In genomic region chrX:47311857-47312774, GRCh38 we compare ENCODE assay signal across 8 cellular contexts. TPM values are rescaled to one million over a fixed set of nuclear protein-coding genes. Genes with fewer than 3 reads are reported as not detected.
DNase-seq lines count a peak whose midpoint lies in the region; ATAC-seq and TF ChIP-seq lines count a peak whose summit lies in the region.

No MANE protein-coding gene starts in this region.

- WGBS in spleen, 5 donors, result 48 to 54% (median 49%) methylated on average over 18 to 19 of the region's 19 CpGs

- H3K27ac ChIP-seq in PC-3 (ENCODE audit: low read length) (peak overlapping the region; percentile 32; the same call in 1 of the 2 replicates), spleen (no peak overlapping the region)

- peak; percentile 75 for TF ChIP-seq CTCF in PC-3 (conservative IDR thresholded peaks at IDR 0.05; ENCODE audit: low read depth, low read length)
- TF ChIP-seq CTCF in spleen (IDR thresholded peaks at IDR 0.05 in 8 of 11, conservative IDR thresholded peaks at IDR 0.05 in 3 of 11), result peak in 9 of 11 experiments; percentile 7 to 57 (median 35)

- ATAC-seq in GM19351 (IDR thresholded peaks at IDR 0.05; ENCODE audit: unreplicated experiment) (peak; percentile 60), PC-3 (peak; percentile 65), left ventricle myocardium superior (no peak), HG02588 (IDR thresholded peaks at IDR 0.05; ENCODE audit: unreplicated experiment) (no peak)

- POLR2A ChIA-PET in PC-3 (lab: Charles Lee; ENCODE audit: unreplicated experiment), result no interaction called here

- H3K36me3 ChIP-seq in PC-3 (ENCODE audit: low read depth, low read length) (no peaks in the 10 kb centered on the region), spleen (no peaks in the 10 kb centered on the region)

- no peaks in the 10 kb centered on the region for H3K9me2 ChIP-seq in PC-3 (replicated peaks; ENCODE audit: low read length)

- H3K4me2 ChIP-seq in PC-3 (ENCODE audit: low read length), result peak overlapping the region; percentile 78

- TF ChIP-seq POLR2A in spleen (IDR thresholded peaks at IDR 0.05), result no peak

- H3K79me2 ChIP-seq in PC-3 (ENCODE audit: low read length), result no peaks in the 10 kb centered on the region

- H3K4me1 ChIP-seq in PC-3 (ENCODE audit: insufficient read depth, low read length) (peaks cover 4% of the 10 kb centered on the region; the same call in 1 of the 2 replicates), spleen (no peaks in the 10 kb centered on the region)

- no peaks in the 10 kb centered on the region for H3K27me3 ChIP-seq in PC-3 (ENCODE audit: low read length)
- no peaks in the 10 kb centered on the region for H3K27me3 ChIP-seq in spleen (replicated peaks in 1 of 7)

- DNase-seq in AG08396 (ENCODE audit: low spot score) (peak; percentile 62), PC-3 (peak; percentile 74), left ventricle myocardium superior (peak; percentile 31), spleen (no peak), NCI-H1930 (lab: John Stamatoyannopoulos, UW) (no peak)
- DNase-seq in activated naive CD4-positive, alpha-beta T cell treated with Interleukin-2 at 50 U/mL for 16 hours, result peak; percentile 52

- peak overlapping the region; percentile 74 for H2AFZ ChIP-seq in PC-3 (ENCODE audit: low read length)

- no peaks in the 10 kb centered on the region for H3K9me3 ChIP-seq in PC-3 (ENCODE audit: low read length)
- H3K9me3 ChIP-seq in spleen, result no peaks in the 10 kb centered on the region

- peak overlapping the region; percentile 31; the same call in 1 of the 2 replicates for H3K9ac ChIP-seq in PC-3 (ENCODE audit: low read length)

- BruUV-seq in PC-3 (replicated peaks; lab: Mats Ljungman, UMichigan), result no TSS peak

- peak overlapping the region; percentile 51; the same call in 1 of the 2 replicates for H3K4me3 ChIP-seq in PC-3 (ENCODE audit: low read length)
- H3K4me3 ChIP-seq in spleen, result no peak overlapping the region

- intact Hi-C loops in PC-3 (cut with micrococcal nuclease) (loop anchor here (1.0 to 5.0 kb wide), 4 partner anchors 70 to 119 kb away; partner anchors contain the start of genes CDK16 and UBA1), left ventricle myocardium superior (cut with micrococcal nuclease) (no loop called here), spleen (cut with DNase I; ENCODE audit: low total_unique reads) (no loop called here)

- no peaks in the 10 kb centered on the region for H3F3A ChIP-seq in PC-3 (ENCODE audit: low read length, unreplicated experiment)

- CTCF ChIA-PET in PC-3 (lab: Charles Lee), result interaction anchor here (0.6 to 1.5 kb wide), 4 partner anchors 79 to 117 kb away, joined by 3 to 5 read pairs (median 4); partner anchors contain the start of gene USP11

- H4K20me1 ChIP-seq in PC-3 (ENCODE audit: low read length), result no peaks in the 10 kb centered on the region

RNA-seq across cellular contexts. Expression of gene ZNF157, which starts 58.3 kb away (rescaled TPM):
- 0.07 and 0.12 TPM in 2 replicates for total RNA-seq in PC-3 (2014; rRNA removed)
- total RNA-seq in left ventricle myocardium superior, result not detected
- 1 to 10 TPM in 1 of 7 donors, under 1 TPM in 6; 0.40 to 1.6 (median 0.49) TPM for total RNA-seq in spleen
- polyA plus RNA-seq in spleen, result under 1 TPM; 0.16 to 0.33 (median 0.20) TPM

Comparison
In these comparisons a context has a peak if more than half of its experiments do, and no peak if none do; other contexts are left out.
1. DNase-seq: peak in AG08396 (single experiment), PC-3 (single experiment), activated naive CD4-positive, alpha-beta T cell treated with Interleukin-2 at 50 U/mL for 16 hours (single experiment) and left ventricle myocardium superior (single experiment); none in spleen (single experiment) and NCI-H1930 (0 of 2).
2. ATAC-seq: peak in GM19351 (single experiment) and PC-3 (single experiment); none in left ventricle myocardium superior (single experiment) and HG02588 (single experiment).